10 cellular contexts compared by ENCODE assay signal in the genomic region with DNA sequence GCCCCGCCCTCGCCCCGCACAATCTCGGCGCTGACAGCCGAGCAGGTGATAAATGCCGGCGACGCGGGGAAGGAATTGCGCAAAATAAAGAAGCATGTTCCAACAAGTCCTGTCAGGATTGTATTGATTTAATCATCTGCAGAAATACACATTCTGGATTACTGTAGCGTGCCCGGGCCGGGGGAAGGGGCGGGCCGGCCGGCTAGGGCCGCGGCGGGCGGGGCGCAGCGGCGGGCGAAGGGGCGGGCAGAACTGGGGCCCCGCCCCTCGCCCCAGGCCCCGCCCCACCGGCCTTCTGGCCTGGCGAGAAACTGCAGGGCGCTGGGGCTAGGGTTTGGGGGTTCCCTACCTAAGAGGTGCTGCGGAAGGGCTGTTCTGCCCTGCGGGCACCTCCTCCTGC.
DNase-seq lines count a peak whose midpoint lies in the region; ATAC-seq and TF ChIP-seq lines count a peak whose summit lies in the region.
"Had no signal": no experiment of that assay in that cellular context is flagged by ENCODE, and none has a peak within 500 bp of the region (broad histone marks: within the 10 kb centered on the region; RNA-seq: fewer than 3 reads in every experiment).

No MANE protein-coding gene starts in this region.

- peaks cover 27% of the 10 kb centered on the region for H3K4me1 Mint-ChIP-seq in activated CD8-positive, alpha-beta T cell treated with anti-CD3 and anti-CD28 coated beads for 36 hours (ENCODE audit: low read depth)

- ATAC-seq in activated CD8-positive, alpha-beta T cell treated with anti-CD3 and anti-CD28 coated beads for 36 hours: peak; percentile 62
- ATAC-seq in GM21737 (IDR thresholded peaks at IDR 0.05; ENCODE audit: unreplicated experiment) (no peak), HG02642 (IDR thresholded peaks at IDR 0.05; ENCODE audit: poor library complexity, unreplicated experiment) (no peak)

- TF ChIP-seq CTCF in activated CD8-positive, alpha-beta T cell treated with anti-CD3 and anti-CD28 coated beads for 36 hours (IDR thresholded peaks at IDR 0.05): no peak

- no peak overlapping the region for H3K4me3 Mint-ChIP-seq in activated CD8-positive, alpha-beta T cell treated with anti-CD3 and anti-CD28 coated beads for 36 hours

- POLR2A ChIA-PET in activated CD8-positive, alpha-beta T cell treated with anti-CD3 and anti-CD28 coated beads for 36 hours (lab: Charles Lee): no interaction called here

- DNase-seq in 8988T (peak; percentile 94), Daoy (ENCODE audit: low read depth) (peak; percentile 35), left kidney (ENCODE audit: low read depth, low spot score) (peak; percentile 78), SK-N-DZ (ENCODE audit: low spot score) (no peak), KBM-7 (no peak)
- peak; percentile 26 for DNase-seq in activated CD8-positive, alpha-beta T cell treated with anti-CD3 and anti-CD28 coated beads for 36 hours
- DNase-seq: DND-41, kidney glomerular epithelial cell had no signal

- intact Hi-C loops in activated CD8-positive, alpha-beta T cell treated with anti-CD3 and anti-CD28 coated beads for 36 hours (cut with micrococcal nuclease): no loop called here

- H3K36me3 Mint-ChIP-seq in activated CD8-positive, alpha-beta T cell treated with anti-CD3 and anti-CD28 coated beads for 36 hours (ENCODE audit: low read depth): no peaks in the 10 kb centered on the region

- H3K27ac Mint-ChIP-seq in activated CD8-positive, alpha-beta T cell treated with anti-CD3 and anti-CD28 coated beads for 36 hours: no peak overlapping the region

- in situ Hi-C loops in KBM-7 (cut with MboI; ENCODE audit: low pct_unique_long_range_greater_than_20kb, low sequenced_read_pairs): no loop called here

- H3K27me3 Mint-ChIP-seq in activated CD8-positive, alpha-beta T cell treated with anti-CD3 and anti-CD28 coated beads for 36 hours: peaks cover 77% of the 10 kb centered on the region

- CTCF ChIA-PET in activated CD8-positive, alpha-beta T cell treated with anti-CD3 and anti-CD28 coated beads for 36 hours (lab: Charles Lee): interaction anchor here (0.8 kb wide), 1 partner anchor 14 kb away, joined by 4 read pairs; no protein-coding TSS in a partner anchor

- H3K9me3 Mint-ChIP-seq in activated CD8-positive, alpha-beta T cell treated with anti-CD3 and anti-CD28 coated beads for 36 hours: no peaks in the 10 kb centered on the region

Comparison
In these comparisons a context has a peak if more than half of its experiments do, and no peak if none do; other contexts are left out.
1. DNase-seq: peak in 8988T (single experiment), Daoy (single experiment), activated CD8-positive, alpha-beta T cell treated with anti-CD3 and anti-CD28 coated beads for 36 hours (single experiment) and left kidney (single experiment); none in SK-N-DZ (single experiment) and KBM-7 (single experiment).